In the genomic region with DNA sequence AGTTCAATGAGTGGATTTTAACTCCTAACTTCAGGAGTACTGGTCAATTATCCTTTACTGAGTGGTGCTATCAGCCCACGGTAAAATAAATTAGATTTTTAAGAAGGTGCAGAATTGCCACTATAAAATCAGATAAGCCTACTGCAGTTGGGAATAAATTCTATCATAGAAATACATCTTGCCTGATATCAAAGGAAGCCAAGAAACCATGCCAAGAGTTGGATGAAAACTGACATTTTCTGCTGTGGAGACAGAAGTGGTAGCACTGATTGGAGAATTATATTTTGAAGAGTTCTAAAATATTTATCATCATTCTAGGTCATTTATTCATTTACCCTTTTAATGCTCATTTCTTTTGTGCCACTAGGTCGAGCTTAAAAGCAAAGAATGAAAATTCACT, we compare ENCODE assay signal across 28 cellular contexts.
"Had no signal": no experiment of that assay in that cellular context is flagged by ENCODE, and none has a peak within 500 bp of the region (broad histone marks: within the 10 kb centered on the region; RNA-seq: fewer than 3 reads in every experiment).

No MANE protein-coding gene starts in this region.

- DNase-seq: islet precursor cell; left ventricle myocardium inferior; midbrain; mucosa of descending colon; naive thymus-derived CD4-positive, alpha-beta T cell; nucleus accumbens; pancreas; posterior cingulate gyrus; retina; right cardiac atrium; stimulated activated CD4-positive, alpha-beta T cell treated with anti-CD3 and anti-CD28 coated beads, Interleukin-12 subunit alpha, Interleukin-12 subunit beta, amount 100 ng/mL, for 4 hours; stimulated activated CD4-positive, alpha-beta T cell treated with anti-CD3 and anti-CD28 coated beads, Interleukin-15, amount 100 ng/mL, for 24 hours; stimulated activated CD4-positive, alpha-beta T cell treated with anti-CD3 and anti-CD28 coated beads, Interleukin-2, amount 100 ng/mL, for 24 hours; stimulated activated CD4-positive, alpha-beta T cell treated with anti-CD3 and anti-CD28 coated beads, Interleukin-4, amount 100 ng/mL, for 1 hour; stimulated activated naive B cell treated with anti-CD40 and anti-IgM and Interleukin-4, amounts not matched to agents 10 μg/mL and 1 μg/mL and 100 μg/mL, for 72 hours; stimulated activated naive CD8-positive, alpha-beta T cell treated with anti-CD3 and anti-CD28 coated beads, Interleukin-15, Interleukin-2, amounts not matched to agents 100 U/mL and 50 U/mL, for 24 hours; stomach; tibial artery; trophoblast cell; upper lobe of right lung had no signal

- H3K9me3 Mint-ChIP-seq: neural crest cell; stimulated activated naive B cell treated with anti-CD40 and anti-IgM and Interleukin-4, amounts not matched to agents 10 μg/mL and 1 μg/mL and 100 μg/mL, for 72 hours had no signal

- H3K36me3 ChIP-seq: left ventricle myocardium inferior, pancreas, prostate gland, stomach, suprapubic skin, thoracic aorta, tibial artery, upper lobe of right lung had no signal

- H3K4me1 Mint-ChIP-seq: naive thymus-derived CD4-positive, alpha-beta T cell; stimulated activated naive B cell treated with anti-CD40 and anti-IgM and Interleukin-4, amounts not matched to agents 10 μg/mL and 1 μg/mL and 100 μg/mL, for 72 hours had no signal

- H3K4me2 ChIP-seq: hepatocyte had no signal

- H3K9me3 ChIP-seq: mucosa of descending colon, pancreas, prostate gland, suprapubic skin, thoracic aorta, tibial artery, upper lobe of right lung had no signal

- H3K79me2 ChIP-seq: hepatocyte had no signal

- H3K27me3 Mint-ChIP-seq: naive thymus-derived CD4-positive, alpha-beta T cell; natural killer cell treated with Interleukin-12 subunit alpha and Interleukin-12 subunit beta and Interleukin-15 and Interleukin-18, amount 100 ng/mL, for 72 hours; stimulated activated naive B cell treated with anti-CD40 and anti-IgM and Interleukin-4, amounts not matched to agents 10 μg/mL and 1 μg/mL and 100 μg/mL, for 72 hours had no signal

- H3K4me3 Mint-ChIP-seq: naive thymus-derived CD4-positive, alpha-beta T cell; natural killer cell treated with Interleukin-12 subunit alpha and Interleukin-12 subunit beta and Interleukin-15 and Interleukin-18, amount 100 ng/mL, for 72 hours; neural crest cell; stimulated activated naive B cell treated with anti-CD40 and anti-IgM and Interleukin-4, amounts not matched to agents 10 μg/mL and 1 μg/mL and 100 μg/mL, for 72 hours had no signal

- H3K4me3 ChIP-seq: hepatocyte, left ventricle myocardium inferior, lung, mucosa of descending colon, pancreas, prostate gland, skin epidermis, stomach, suprapubic skin, thoracic aorta, tibial artery, upper lobe of right lung had no signal

- H3K27ac Mint-ChIP-seq: naive thymus-derived CD4-positive, alpha-beta T cell; natural killer cell treated with Interleukin-12 subunit alpha and Interleukin-12 subunit beta and Interleukin-15 and Interleukin-18, amount 100 ng/mL, for 72 hours; stimulated activated naive B cell treated with anti-CD40 and anti-IgM and Interleukin-4, amounts not matched to agents 10 μg/mL and 1 μg/mL and 100 μg/mL, for 72 hours had no signal

- H3K27me3 ChIP-seq: hepatocyte, pancreas, stomach, suprapubic skin, tibial artery, upper lobe of right lung had no signal

- H3K27ac ChIP-seq: hepatocyte, left ventricle myocardium inferior, pancreas, prostate gland, skin epidermis, stomach, suprapubic skin, thoracic aorta, tibial artery, upper lobe of right lung had no signal

- H2AFZ ChIP-seq: hepatocyte had no signal

- H3K36me3 Mint-ChIP-seq: naive thymus-derived CD4-positive, alpha-beta T cell; natural killer cell treated with Interleukin-12 subunit alpha and Interleukin-12 subunit beta and Interleukin-15 and Interleukin-18, amount 100 ng/mL, for 72 hours; stimulated activated naive B cell treated with anti-CD40 and anti-IgM and Interleukin-4, amounts not matched to agents 10 μg/mL and 1 μg/mL and 100 μg/mL, for 72 hours had no signal

- H3K4me1 ChIP-seq: left ventricle myocardium inferior, pancreas, prostate gland, stomach, suprapubic skin, tibial artery, upper lobe of right lung had no signal
